18 cellular contexts compared by ENCODE assay signal in genomic region chr6:135875446-135875845, GRCh38. TPM values are rescaled to one million over a fixed set of nuclear protein-coding genes. Genes with fewer than 3 reads are reported as not detected.
"Had no signal": no experiment of that assay in that cellular context is flagged by ENCODE, and none has a peak within 500 bp of the region (broad histone marks: within the 10 kb centered on the region; RNA-seq: fewer than 3 reads in every experiment).

No MANE protein-coding gene starts in this region.

- H3K27me3 ChIP-seq: ascending aorta, cardiac muscle cell, SJSA1, tibial artery, uterus had no signal

- H3K9me3 Mint-ChIP-seq: activated B cell treated with CpG ODN at 0.5 μM for 24 hours; activated T-helper 2 cell treated with anti-CD3 and anti-CD28 coated beads, Interferon-gamma antibody, Interleukin-2, Interleukin-4, amounts not matched to agents 10 μg/mL and 5 μg/mL and 100 μg/mL, durations not matched to agents 14 hours and 24 hours and 36 hours; immature natural killer cell; nephron progenitor cell had no signal

- H3K79me2 ChIP-seq: parathyroid adenoma had no signal

- H3K36me3 ChIP-seq: ascending aorta, cardiac muscle cell, SJSA1, tibial artery, uterus had no signal

- DNase-seq: activated B cell treated with CpG ODN at 0.5 μM for 24 hours; activated naive CD4-positive, alpha-beta T cell treated with anti-CD3 and anti-CD28 coated beads, Interleukin-2, amount 50 U/mL, for 16 hours; effector CD4-positive, alpha-beta T cell; glutamatergic neuron; left colon; mammary epithelial cell; mucosa of descending colon; nephron progenitor cell; T-helper 1 cell; tibial artery; uterus had no signal

- H3K9ac ChIP-seq: parathyroid adenoma had no signal

- H3K4me3 Mint-ChIP-seq: activated B cell treated with CpG ODN at 0.5 μM for 24 hours, nephron progenitor cell had no signal

- H3K27ac ChIP-seq: ascending aorta, cardiac muscle cell, coronary artery, parathyroid adenoma, SJSA1, tibial artery, uterus had no signal

- H3K9me3 ChIP-seq: ascending aorta, mucosa of descending colon, SJSA1, tibial artery, uterus had no signal

- H2AFZ ChIP-seq: parathyroid adenoma had no signal

- H3K4me3 ChIP-seq: ascending aorta, cardiac muscle cell, coronary artery, mucosa of descending colon, SJSA1, tibial artery, uterus had no signal

- H3K27me3 Mint-ChIP-seq: activated B cell treated with CpG ODN at 0.5 μM for 24 hours had no signal

- H3K4me1 ChIP-seq: ascending aorta, parathyroid adenoma had no signal

- H3K27ac Mint-ChIP-seq: activated B cell treated with CpG ODN at 0.5 μM for 24 hours; activated T-helper 2 cell treated with anti-CD3 and anti-CD28 coated beads, Interferon-gamma antibody, Interleukin-2, Interleukin-4, amounts not matched to agents 10 μg/mL and 5 μg/mL and 100 μg/mL, durations not matched to agents 14 hours and 24 hours and 36 hours had no signal

- ATAC-seq: left colon, mucosa of descending colon had no signal

RNA-seq across cellular contexts. Expression of gene PDE7B, which starts 23.9 kb away (rescaled TPM):
- total RNA-seq: SJSA1 had no signal
- polyA plus RNA-seq: mammary epithelial cell had no signal
